ENCODE assay signal across 15 cellular contexts in the genomic region with DNA sequence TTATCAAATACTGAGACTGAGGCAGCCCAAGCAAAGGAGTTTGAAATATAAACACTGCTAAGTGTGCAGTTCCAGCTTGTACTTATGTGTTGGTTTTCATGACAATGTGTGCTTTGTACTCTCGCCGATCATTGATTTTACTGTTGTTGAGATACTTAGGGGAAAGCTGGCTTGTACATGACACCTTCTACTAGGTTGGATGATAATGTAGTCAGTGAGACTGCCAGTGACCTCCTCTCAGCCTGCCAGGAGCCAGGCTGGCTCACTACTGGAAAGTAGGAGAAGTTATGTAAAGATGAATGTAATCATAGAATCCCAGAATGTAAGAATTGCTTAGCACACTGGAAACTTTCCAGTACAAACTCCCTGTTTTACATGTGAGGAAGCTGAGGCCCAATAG.
A peak's percentile ranks its signal among the peaks of the same experiment; 100 is the strongest.
DNase-seq lines count a peak whose midpoint lies in the region; ATAC-seq and TF ChIP-seq lines count a peak whose summit lies in the region.
"Had no signal": no experiment of that assay in that cellular context is flagged by ENCODE, and none has a peak within 500 bp of the region (broad histone marks: within the 10 kb centered on the region; RNA-seq: fewer than 3 reads in every experiment).

No MANE protein-coding gene starts in this region.

- H3K9me3 Mint-ChIP-seq in Calu3 (ENCODE audit: low read depth, unreplicated experiment) (no peaks in the 10 kb centered on the region), nephron (no peaks in the 10 kb centered on the region)
- H3K9me3 Mint-ChIP-seq: CD4-positive, CD25-positive, alpha-beta regulatory T cell had no signal

- H3K4me1 Mint-ChIP-seq in Calu3 (ENCODE audit: low read depth, unreplicated experiment) (peaks cover 30% of the 10 kb centered on the region), nephron (no peaks in the 10 kb centered on the region)
- H3K4me1 Mint-ChIP-seq: CD4-positive, CD25-positive, alpha-beta regulatory T cell had no signal

- TF ChIP-seq CTCF in Calu3 (IDR thresholded peaks at IDR 0.05; ENCODE audit: unreplicated experiment) (no peak), nephron (IDR thresholded peaks at IDR 0.05; ENCODE audit: unreplicated experiment in 3 of 3) (no peak)

- H3K27ac Mint-ChIP-seq in Calu3 (ENCODE audit: unreplicated experiment): peak overlapping the region; percentile 44
- H3K27ac Mint-ChIP-seq in nephron: peak overlapping the region in 2 of 3 experiments; percentile 62 to 72
- H3K27ac Mint-ChIP-seq: CD4-positive, CD25-positive, alpha-beta regulatory T cell; HFFc6 had no signal

- BruUV-seq in Calu3 (replicated peaks; lab: Mats Ljungman, UMichigan): no TSS peak

- H3K4me1 ChIP-seq in aorta (ENCODE audit: control insufficient read depth in 1 of 2, insufficient read depth in 2 of 2, low read length in 2 of 2): no peaks in the 10 kb centered on the region

- 47 to 69% methylated on average over 2 of the region's 2 CpGs for WGBS in aorta, 2 donors

- no peaks in the 10 kb centered on the region for H3K27me3 ChIP-seq in aorta (ENCODE audit: control insufficient read depth in 1 of 2, insufficient read depth in 2 of 2, low read length in 1 of 2)
- H3K27me3 ChIP-seq: BLaER1 treated with 17β-estradiol and CSF1 and Interleukin-3, amounts not matched to agents 10 nM and 100 nM had no signal

- no peaks in the 10 kb centered on the region for H3K9me3 ChIP-seq in aorta (ENCODE audit: control insufficient read depth, low read length)

- CTCF ChIA-PET in Calu3 (lab: Charles Lee): no interaction called here

- no peaks in the 10 kb centered on the region for H3K36me3 ChIP-seq in aorta (ENCODE audit: control insufficient read depth in 1 of 2, insufficient read depth in 2 of 2, low read length in 1 of 2)

- DNase-seq in Calu3 (peak; percentile 12), astrocyte of the hippocampus (ENCODE audit: low read depth, low spot score) (peak; percentile 7), skeletal muscle cell (ENCODE audit: low read depth) (peak; percentile 1), NOMO-1 (lab: John Stamatoyannopoulos, UW; ENCODE audit: unreplicated experiment in 2 of 2) (no peak), NCI-H2227 (lab: John Stamatoyannopoulos, UW; ENCODE audit: unreplicated experiment) (no peak), aorta (no peak)
- DNase-seq: ACHN; CD4-positive, CD25-positive, alpha-beta regulatory T cell; DMS 273 treated with DMSO at 0.1 percent for 48 hours; DMS79; HCEC 1CT; HFFc6 had no signal

- no peak overlapping the region for H3K27ac ChIP-seq in aorta (ENCODE audit: low read depth in 1 of 2, low read length in 2 of 2)
- H3K27ac ChIP-seq: BLaER1 treated with 17β-estradiol and CSF1 and Interleukin-3, amounts not matched to agents 10 nM and 100 nM had no signal

- H3K27me3 Mint-ChIP-seq in Calu3 (ENCODE audit: unreplicated experiment) (no peaks in the 10 kb centered on the region), nephron (ENCODE audit: low read depth) (no peaks in the 10 kb centered on the region)
- H3K27me3 Mint-ChIP-seq: CD4-positive, CD25-positive, alpha-beta regulatory T cell had no signal

- H3K4me3 ChIP-seq in skeletal muscle cell (ENCODE audit: low read depth, low read length) (no peak overlapping the region), aorta (ENCODE audit: low read length in 2 of 2) (no peak overlapping the region)
- H3K4me3 ChIP-seq: BLaER1 treated with 17β-estradiol and CSF1 and Interleukin-3, amounts not matched to agents 10 nM and 100 nM; GM12878 had no signal

- no peak for ATAC-seq in aorta (ENCODE audit: low FRiP score)
- ATAC-seq: GM12878 had no signal

- H3K36me3 Mint-ChIP-seq in Calu3 (ENCODE audit: insufficient read depth, unreplicated experiment): no peaks in the 10 kb centered on the region
- H3K36me3 Mint-ChIP-seq in nephron (ENCODE audit: low read depth): no peaks in the 10 kb centered on the region
- H3K36me3 Mint-ChIP-seq: CD4-positive, CD25-positive, alpha-beta regulatory T cell had no signal

- H3K4me3 Mint-ChIP-seq in Calu3 (ENCODE audit: low read depth, unreplicated experiment): no peak overlapping the region
- no peak overlapping the region for H3K4me3 Mint-ChIP-seq in nephron
- H3K4me3 Mint-ChIP-seq: CD4-positive, CD25-positive, alpha-beta regulatory T cell; HFFc6 had no signal

- intact Hi-C loops in Calu3 (cut with micrococcal nuclease; ENCODE audit: unreplicated experiment) (loop anchor here (2.0 kb wide), 1 partner anchor 28 kb away; no protein-coding TSS in a partner anchor), aorta (cut with DNase I) (no loop called here)

Comparison
In these comparisons a context has a peak if more than half of its experiments do, and no peak if none do; other contexts are left out.
1. DNase-seq: peak in Calu3 (single experiment), astrocyte of the hippocampus (single experiment) and skeletal muscle cell (single experiment); none in NOMO-1 (0 of 2), NCI-H2227 (single experiment) and aorta (0 of 2).